In genomic region chr13:33445024-33445423, GRCh38 we compare ENCODE assay signal across 13 cellular contexts.
"Had no signal": no experiment of that assay in that cellular context is flagged by ENCODE, and none has a peak within 500 bp of the region (broad histone marks: within the 10 kb centered on the region; RNA-seq: fewer than 3 reads in every experiment).

No MANE protein-coding gene starts in this region.

- H3K9me3 ChIP-seq: neutrophil had no signal

- FAIRE-seq: TTC549 had no signal

- H3K4me3 ChIP-seq: lung had no signal

- H3K36me3 ChIP-seq: neutrophil had no signal

- H3K27me3 ChIP-seq: neutrophil had no signal

- H3K27ac ChIP-seq: neutrophil had no signal

- DNase-seq: activated CD4-positive, alpha-beta T cell treated with anti-CD3 and anti-CD28 coated beads for 36 hours; activated CD4-positive, alpha-beta T cell treated with anti-CD3 and anti-CD28 coated beads, Interleukin-2, amount 50 U/mL, for 48 hours; activated naive CD4-positive, alpha-beta T cell treated with Interleukin-2 at 50 U/mL for 16 hours; activated naive CD8-positive, alpha-beta T cell treated with anti-CD3 and anti-CD28 coated beads, Interleukin-2, amount 10 ng/mL, durations not matched to agents 7 days and 5 days; activated T-cell treated with anti-CD3 and anti-CD28 coated beads for 4 hours; amygdala; effector memory CD8-positive, alpha-beta T cell; hippocampal formation; left cardiac atrium; stimulated activated CD4-positive, alpha-beta T cell treated with anti-CD3 and anti-CD28 coated beads, Interleukin-4, amount 100 ng/mL, for 4 hours had no signal
